In the genomic region with DNA sequence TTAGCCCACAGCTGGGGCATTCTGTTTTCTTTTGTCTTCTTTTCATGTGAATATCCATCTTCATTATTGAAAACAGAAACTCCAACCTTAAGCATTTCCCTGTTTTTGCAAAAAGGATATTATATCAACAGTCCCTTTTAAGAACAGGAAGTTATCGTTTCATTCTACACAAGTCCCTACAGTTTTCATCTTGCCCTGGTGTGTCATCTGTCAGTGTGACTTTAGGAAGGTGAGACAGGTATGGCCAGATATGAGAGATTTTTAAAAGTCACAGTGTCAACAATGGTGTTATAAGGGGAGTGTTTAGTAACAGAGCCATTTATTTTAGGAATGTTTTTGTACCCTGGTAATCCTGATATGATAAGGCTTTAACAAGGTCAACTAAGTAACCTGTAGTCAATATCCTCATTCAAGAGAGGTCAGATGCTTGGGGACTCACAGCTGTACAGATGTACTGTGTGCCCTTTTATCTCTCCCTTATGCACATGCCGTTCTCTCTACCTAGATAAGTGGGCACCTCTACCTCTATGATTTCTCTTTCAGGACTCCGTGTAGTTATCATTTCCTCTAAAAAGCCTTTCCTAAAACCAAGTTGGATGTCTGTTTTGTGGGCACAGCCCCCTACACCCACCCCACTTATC, we compare ENCODE assay signal across 9 cellular contexts.
DNase-seq lines count a peak whose midpoint lies in the region; ATAC-seq and TF ChIP-seq lines count a peak whose summit lies in the region.
"Had no signal": no experiment of that assay in that cellular context is flagged by ENCODE, and none has a peak within 500 bp of the region (broad histone marks: within the 10 kb centered on the region; RNA-seq: fewer than 3 reads in every experiment).

No MANE protein-coding gene starts in this region.

- no peaks in the 10 kb centered on the region for H3K27me3 ChIP-seq in Caco-2 (replicated peaks; ENCODE audit: control insufficient read depth, insufficient read depth, low read length)

- H3K4me3 ChIP-seq in Caco-2 (ENCODE audit: low read depth, low read length): no peak overlapping the region

- POLR2A ChIA-PET in Caco-2 (lab: Charles Lee): no interaction called here

- DNase-seq in Caco-2 (peak in 1 of 2 experiments; percentile 13), progenitor cell of endocrine pancreas (ENCODE audit: low spot score, unreplicated experiment) (no peak), SKM-1 treated with dmso at 0.1 percent for 144 hours (lab: John Stamatoyannopoulos, UW; ENCODE audit: unreplicated experiment) (no peak), NCI-H774 (lab: John Stamatoyannopoulos, UW) (no peak)
- DNase-seq in activated naive CD8-positive, alpha-beta T cell treated with anti-CD3 and anti-CD28 coated beads, Interleukin-2, amount 50 U/mL, for 24 hours: no peak
- DNase-seq: NCI-H1694, retina had no signal

- H3K27ac Mint-ChIP-seq in Caco-2 (ENCODE audit: unreplicated experiment) (peak overlapping the region; percentile 53), IgD-negative memory B cell (peak overlapping the region; percentile 2 to 87 (median 65)), progenitor cell of endocrine pancreas (peak overlapping the region; percentile 25)
- peak overlapping the region; percentile 52 for H3K27ac Mint-ChIP-seq in activated naive CD8-positive, alpha-beta T cell treated with anti-CD3 and anti-CD28 coated beads, Interleukin-2, amount 50 U/mL, for 24 hours

- CTCF ChIA-PET in Caco-2 (lab: Charles Lee): no interaction called here

- H3K4me1 ChIP-seq in Caco-2: peaks cover 22% of the 10 kb centered on the region

- no peaks in the 10 kb centered on the region for H3K36me3 Mint-ChIP-seq in Caco-2 (ENCODE audit: insufficient read depth, unreplicated experiment)
- H3K36me3 Mint-ChIP-seq in IgD-negative memory B cell: peaks cover 12% of the 10 kb centered on the region
- peaks cover 19% of the 10 kb centered on the region for H3K36me3 Mint-ChIP-seq in activated naive CD8-positive, alpha-beta T cell treated with anti-CD3 and anti-CD28 coated beads, Interleukin-2, amount 50 U/mL, for 24 hours (ENCODE audit: low read depth)
- H3K36me3 Mint-ChIP-seq in progenitor cell of endocrine pancreas (ENCODE audit: insufficient read depth): no peaks in the 10 kb centered on the region

- no TSS peak for BruUV-seq in Caco-2 (replicated peaks; lab: Mats Ljungman, UMichigan)

- H3K4me1 Mint-ChIP-seq in Caco-2 (ENCODE audit: low read depth, unreplicated experiment) (peaks cover 23% of the 10 kb centered on the region), IgD-negative memory B cell (peaks cover 46 to 75% (median 71%) of the 10 kb centered on the region in 3 donors), progenitor cell of endocrine pancreas (ENCODE audit: low read depth) (peaks cover 22% of the 10 kb centered on the region)
- H3K4me1 Mint-ChIP-seq in activated naive CD8-positive, alpha-beta T cell treated with anti-CD3 and anti-CD28 coated beads, Interleukin-2, amount 50 U/mL, for 24 hours: peaks cover 92% of the 10 kb centered on the region

- H3K4me3 Mint-ChIP-seq in Caco-2 (ENCODE audit: unreplicated experiment): peak overlapping the region; percentile 44
- peak overlapping the region in 1 of 4 donors; percentile 70 for H3K4me3 Mint-ChIP-seq in IgD-negative memory B cell
- no peak overlapping the region for H3K4me3 Mint-ChIP-seq in activated naive CD8-positive, alpha-beta T cell treated with anti-CD3 and anti-CD28 coated beads, Interleukin-2, amount 50 U/mL, for 24 hours
- no peak overlapping the region for H3K4me3 Mint-ChIP-seq in progenitor cell of endocrine pancreas (ENCODE audit: low read depth)

- H3K27me3 Mint-ChIP-seq in Caco-2 (ENCODE audit: insufficient read depth, unreplicated experiment) (no peaks in the 10 kb centered on the region), IgD-negative memory B cell (no peaks in the 10 kb centered on the region), progenitor cell of endocrine pancreas (peaks cover 4% of the 10 kb centered on the region)
- no peaks in the 10 kb centered on the region for H3K27me3 Mint-ChIP-seq in activated naive CD8-positive, alpha-beta T cell treated with anti-CD3 and anti-CD28 coated beads, Interleukin-2, amount 50 U/mL, for 24 hours

- peak; percentile 27 for ATAC-seq in activated naive CD8-positive, alpha-beta T cell treated with anti-CD3 and anti-CD28 coated beads, Interleukin-2, amount 50 U/mL, for 24 hours
- ATAC-seq in HG02840 (IDR thresholded peaks at IDR 0.05; ENCODE audit: low FRiP score, unreplicated experiment): no peak

- intact Hi-C loops in Caco-2 (cut with micrococcal nuclease; ENCODE audit: unreplicated experiment): loop anchor here (5.0 kb wide), 1 partner anchor 55 kb away; no protein-coding TSS in a partner anchor

- H3K9me3 Mint-ChIP-seq in Caco-2 (ENCODE audit: unreplicated experiment) (no peaks in the 10 kb centered on the region), IgD-negative memory B cell (no peaks in the 10 kb centered on the region), progenitor cell of endocrine pancreas (ENCODE audit: low read depth) (no peaks in the 10 kb centered on the region)
- no peaks in the 10 kb centered on the region for H3K9me3 Mint-ChIP-seq in activated naive CD8-positive, alpha-beta T cell treated with anti-CD3 and anti-CD28 coated beads, Interleukin-2, amount 50 U/mL, for 24 hours

- no peak for TF ChIP-seq CTCF in Caco-2 (IDR thresholded peaks at IDR 0.05; ENCODE audit: insufficient read depth in 1 of 2, low read depth in 1 of 2, low read length in 1 of 2, severe bottlenecking in 1 of 2, unreplicated experiment in 1 of 2)
- no peak for TF ChIP-seq CTCF in progenitor cell of endocrine pancreas (IDR thresholded peaks at IDR 0.05; ENCODE audit: unreplicated experiment)

- no peaks in the 10 kb centered on the region for H3K9me3 ChIP-seq in Caco-2

- no peaks in the 10 kb centered on the region for H3K36me3 ChIP-seq in Caco-2 (ENCODE audit: control insufficient read depth, insufficient read depth, low read length)
